1 cellular context compared by ENCODE assay signal in genomic region chr2:239209806-239210205, GRCh38.
TF ChIP-seq lines count a peak whose summit lies in the region.

No MANE protein-coding gene starts in this region.

TF ChIP-seq in WTC11, 78 proteins besides CTCF, POLR2A, EP300 and RAD21 (continued from another document):
- TF ChIP-seq ZNF532 (CRISPR knock-in tag; IDR thresholded peaks at IDR 0.05; ENCODE audit: borderline replicate concordance) (no peak), NR1H2 (CRISPR knock-in tag; IDR thresholded peaks at IDR 0.05) (no peak), TP53 (CRISPR knock-in tag; IDR thresholded peaks at IDR 0.05) (no peak), NR2C2 (CRISPR knock-in tag; IDR thresholded peaks at IDR 0.05) (no peak), NFYB (CRISPR knock-in tag; conservative IDR thresholded peaks at IDR 0.05; ENCODE audit: low read depth) (no peak), ZBTB21 (CRISPR knock-in tag; IDR thresholded peaks at IDR 0.05; ENCODE audit: borderline replicate concordance) (no peak), ZNF671 (CRISPR knock-in tag; IDR thresholded peaks at IDR 0.05) (no peak)
